8 cellular contexts compared by ENCODE assay signal in the genomic region with DNA sequence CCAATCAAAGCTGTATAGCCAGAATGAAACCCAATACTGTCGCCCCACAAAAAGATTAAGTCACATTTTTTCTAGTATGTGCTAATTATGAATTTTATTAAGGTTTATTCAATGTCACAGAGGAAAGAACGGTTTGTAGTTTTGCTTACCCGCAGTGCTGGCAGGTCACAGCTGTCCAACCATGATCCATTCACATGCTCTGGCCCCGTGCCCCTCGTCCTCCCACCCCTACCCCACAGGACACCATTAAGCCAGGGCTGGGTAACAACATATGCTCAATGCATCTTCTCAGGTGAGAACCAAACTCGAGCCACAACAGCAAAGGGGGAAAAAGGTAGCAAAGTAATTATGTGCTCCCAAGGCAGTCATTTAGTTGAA. TPM values are rescaled to one million over a fixed set of nuclear protein-coding genes. Genes with fewer than 3 reads are reported as not detected.
DNase-seq lines count a peak whose midpoint lies in the region; ATAC-seq and TF ChIP-seq lines count a peak whose summit lies in the region.

No MANE protein-coding gene starts in this region.

- H3K4me1 ChIP-seq in MM.1S (ENCODE audit: low read length) (peaks cover 6% of the 10 kb centered on the region), duodenal mucosa (ENCODE audit: control insufficient read depth in 1 of 2, insufficient read depth in 2 of 2, low read length in 2 of 2) (peaks cover 5 to 7% of the 10 kb centered on the region in 2 donors), neural progenitor cell (peaks cover 8% of the 10 kb centered on the region)

- H3F3A ChIP-seq in MM.1S (ENCODE audit: insufficient read depth, low read length): no peaks in the 10 kb centered on the region
- peaks cover 9% of the 10 kb centered on the region for H3F3A ChIP-seq in neural progenitor cell (ENCODE audit: low read depth)

- H3K27me3 Mint-ChIP-seq in neural progenitor cell (ENCODE audit: insufficient read depth, low read depth): peaks cover 8% of the 10 kb centered on the region

- H3K27ac ChIP-seq in C4-2B: peak overlapping the region; percentile 84
- H3K27ac ChIP-seq in MM.1S (ENCODE audit: low read length): no peak overlapping the region
- no peak overlapping the region for H3K27ac ChIP-seq in duodenal mucosa (ENCODE audit: low read depth, low read length)
- H3K27ac ChIP-seq in neural progenitor cell: no peak overlapping the region

- peak overlapping the region; percentile 96 for H3K4me3 Mint-ChIP-seq in neural progenitor cell

- peak overlapping the region; percentile 21 for H3K27ac Mint-ChIP-seq in neural progenitor cell

- peaks cover 15% of the 10 kb centered on the region for H3K4me1 Mint-ChIP-seq in neural progenitor cell

- H2AFZ ChIP-seq in MM.1S (ENCODE audit: low read length) (peak overlapping the region; percentile 65), neural progenitor cell (replicated peaks) (no peak overlapping the region)

- no peaks in the 10 kb centered on the region for H3K36me3 ChIP-seq in MM.1S (replicated peaks; ENCODE audit: insufficient read depth, low read length)
- H3K36me3 ChIP-seq in duodenal mucosa (ENCODE audit: control insufficient read depth in 1 of 2, insufficient read depth in 2 of 2, low read length in 2 of 2): peaks cover 14 to 19% of the 10 kb centered on the region in 2 donors
- H3K36me3 ChIP-seq in neural progenitor cell: no peaks in the 10 kb centered on the region

- peak overlapping the region; percentile 84; the same call in 1 of the 2 replicates for H3K9ac ChIP-seq in MM.1S (ENCODE audit: low read length)
- H3K9ac ChIP-seq in duodenal mucosa (ENCODE audit: low read depth in 1 of 2, low read length in 2 of 2): peak overlapping the region in 1 of 2 donors; percentile 46
- H3K9ac ChIP-seq in neural progenitor cell: no peak overlapping the region

- peaks cover 6% of the 10 kb centered on the region for H3K36me3 Mint-ChIP-seq in neural progenitor cell

- H3K79me2 ChIP-seq in MM.1S (ENCODE audit: low read length): no peaks in the 10 kb centered on the region
- no peaks in the 10 kb centered on the region for H3K79me2 ChIP-seq in neural progenitor cell (ENCODE audit: low read depth)

- TF ChIP-seq CTCF in C4-2B (conservative IDR thresholded peaks at IDR 0.05): no peak
- TF ChIP-seq CTCF in MM.1S (IDR thresholded peaks at IDR 0.05; ENCODE audit: low read length): no peak
- TF ChIP-seq CTCF in neural progenitor cell (IDR thresholded peaks at IDR 0.05): no peak

- H3K9me3 ChIP-seq in MM.1S (replicated peaks; ENCODE audit: insufficient read depth, low read length): no peaks in the 10 kb centered on the region
- no peaks in the 10 kb centered on the region for H3K9me3 ChIP-seq in duodenal mucosa (ENCODE audit: control insufficient read depth in 1 of 2, low read length in 2 of 2)
- no peaks in the 10 kb centered on the region for H3K9me3 ChIP-seq in neural progenitor cell (ENCODE audit: low read depth)

- no peak for ATAC-seq in GM21825 (IDR thresholded peaks at IDR 0.05; ENCODE audit: unreplicated experiment)

- H3K27me3 ChIP-seq in MM.1S (replicated peaks; ENCODE audit: insufficient read depth, low read length): no peaks in the 10 kb centered on the region
- H3K27me3 ChIP-seq in duodenal mucosa (ENCODE audit: control insufficient read depth in 1 of 2, insufficient read depth in 2 of 2, low read length in 2 of 2): no peaks in the 10 kb centered on the region
- H3K27me3 ChIP-seq in neural progenitor cell: no peaks in the 10 kb centered on the region

- no peaks in the 10 kb centered on the region for H3K9me2 ChIP-seq in MM.1S (replicated peaks; ENCODE audit: insufficient read depth, low read length)

- H3K4me3 ChIP-seq in MM.1S (ENCODE audit: low read length): peak overlapping the region; percentile 88
- H3K4me3 ChIP-seq in duodenal mucosa (ENCODE audit: low read depth in 1 of 2, low read length in 2 of 2): peak overlapping the region; percentile 79 to 80
- peak overlapping the region; percentile 65 for H3K4me3 ChIP-seq in neural progenitor cell

- no peaks in the 10 kb centered on the region for H3K9me3 Mint-ChIP-seq in neural progenitor cell

- peak overlapping the region; percentile 91 for H3K4me2 ChIP-seq in MM.1S (ENCODE audit: low read depth, low read length)
- H3K4me2 ChIP-seq in neural progenitor cell: peak overlapping the region; percentile 71

- no peak for DNase-seq in MM.1S
- DNase-seq in neural progenitor cell (ENCODE audit: low spot score): no peak
- DNase-seq in pons (ENCODE audit: low spot score): no peak
- no peak for DNase-seq in DMS79 (lab: John Stamatoyannopoulos, UW)
- no peak for DNase-seq in NCI-H226

- H4K20me1 ChIP-seq in MM.1S (ENCODE audit: insufficient read depth, low read length) (no peaks in the 10 kb centered on the region), neural progenitor cell (ENCODE audit: low read depth) (no peaks in the 10 kb centered on the region)

RNA-seq across cellular contexts. Expression of gene FBF1, which starts 0.6 kb away (rescaled TPM):
- total RNA-seq in neural progenitor cell (ENCODE audit: low replicate concordance): 11.2 and 31.4 TPM in 2 replicates

RNA-seq across cellular contexts. Expression of gene MRPL38, which starts 36.7 kb away (rescaled TPM):
- total RNA-seq in neural progenitor cell (ENCODE audit: low replicate concordance): 26.8 and 57.4 TPM in 2 replicates

RNA-seq across cellular contexts. Expression of gene ACOX1, which starts 37.5 kb away (rescaled TPM):
- 9.7 and 12.2 TPM in 2 replicates for total RNA-seq in neural progenitor cell (ENCODE audit: low replicate concordance)

RNA-seq across cellular contexts. Expression of gene TEN1, which starts 37.6 kb away (rescaled TPM):
- 5.9 and 9.4 TPM in 2 replicates for total RNA-seq in neural progenitor cell (ENCODE audit: low replicate concordance)

RNA-seq across cellular contexts. Expression of gene TRIM65, which starts 44.7 kb away (rescaled TPM):
- 17.2 and 36.3 TPM in 2 replicates for total RNA-seq in neural progenitor cell (ENCODE audit: low replicate concordance)
